1 cellular context compared by ENCODE assay signal in the genomic region with DNA sequence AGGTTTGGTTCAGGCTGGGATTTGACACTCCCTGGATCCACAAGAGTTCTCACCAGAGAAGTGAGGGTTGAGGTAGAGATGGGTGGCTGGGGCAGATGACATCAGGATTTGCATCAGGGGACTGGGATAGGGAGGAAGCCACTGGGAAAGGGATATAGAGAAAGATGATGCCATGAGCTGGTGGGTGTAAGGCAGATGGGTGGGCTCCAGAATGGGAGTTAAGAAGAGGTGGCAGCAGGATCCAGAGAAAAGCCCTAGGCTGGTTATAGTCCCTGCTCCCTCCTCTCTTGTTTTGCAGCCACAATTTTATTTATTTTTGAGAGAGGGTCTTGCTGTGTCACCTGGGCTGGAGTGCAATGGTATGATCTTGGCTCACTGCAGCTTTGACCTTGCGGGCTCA.
TF ChIP-seq lines count a peak whose summit lies in the region.

No MANE protein-coding gene starts in this region.

TF ChIP-seq in HEK293, 187 proteins besides CTCF, POLR2A, EP300 and RAD21 (continued from another document):
- TF ChIP-seq, protein P1, sequence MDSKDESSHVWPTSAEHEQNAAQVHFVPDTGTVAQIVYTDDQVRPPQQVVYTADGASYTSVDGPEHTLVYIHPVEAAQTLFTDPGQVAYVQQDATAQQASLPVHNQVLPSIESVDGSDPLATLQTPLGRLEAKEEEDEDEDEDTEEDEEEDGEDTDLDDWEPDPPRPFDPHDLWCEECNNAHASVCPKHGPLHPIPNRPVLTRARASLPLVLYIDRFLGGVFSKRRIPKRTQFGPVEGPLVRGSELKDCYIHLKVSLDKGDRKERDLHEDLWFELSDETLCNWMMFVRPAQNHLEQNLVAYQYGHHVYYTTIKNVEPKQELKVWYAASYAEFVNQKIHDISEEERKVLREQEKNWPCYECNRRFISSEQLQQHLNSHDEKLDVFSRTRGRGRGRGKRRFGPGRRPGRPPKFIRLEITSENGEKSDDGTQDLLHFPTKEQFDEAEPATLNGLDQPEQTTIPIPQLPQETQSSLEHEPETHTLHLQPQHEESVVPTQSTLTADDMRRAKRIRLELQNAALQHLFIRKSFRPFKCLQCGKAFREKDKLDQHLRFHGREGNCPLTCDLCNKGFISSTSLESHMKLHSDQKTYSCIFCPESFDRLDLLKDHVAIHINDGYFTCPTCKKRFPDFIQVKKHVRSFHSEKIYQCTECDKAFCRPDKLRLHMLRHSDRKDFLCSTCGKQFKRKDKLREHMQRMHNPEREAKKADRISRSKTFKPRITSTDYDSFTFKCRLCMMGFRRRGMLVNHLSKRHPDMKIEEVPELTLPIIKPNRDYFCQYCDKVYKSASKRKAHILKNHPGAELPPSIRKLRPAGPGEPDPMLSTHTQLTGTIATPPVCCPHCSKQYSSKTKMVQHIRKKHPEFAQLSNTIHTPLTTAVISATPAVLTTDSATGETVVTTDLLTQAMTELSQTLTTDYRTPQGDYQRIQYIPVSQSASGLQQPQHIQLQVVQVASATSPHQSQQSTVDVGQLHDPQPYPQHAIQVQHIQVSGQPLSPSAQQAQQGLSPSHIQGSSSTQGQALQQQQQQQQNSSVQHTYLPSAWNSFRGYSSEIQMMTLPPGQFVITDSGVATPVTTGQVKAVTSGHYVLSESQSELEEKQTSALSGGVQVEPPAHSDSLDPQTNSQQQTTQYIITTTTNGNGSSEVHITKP (tag by site-specific recombination; IDR thresholded peaks at IDR 0.05) = peak; percentile 88
- TF ChIP-seq EGR2 (tag by site-specific recombination; IDR thresholded peaks at IDR 0.05; ENCODE audit: low read depth) (peak; percentile 68), ZNF521 (tag by site-specific recombination; IDR thresholded peaks at IDR 0.05) (no peak), ZNF16 (tag by site-specific recombination; IDR thresholded peaks at IDR 0.05; ENCODE audit: low read depth) (no peak), ZNF366 (tag by site-specific recombination; conservative IDR thresholded peaks at IDR 0.05) (no peak), ZNF37A (tag by site-specific recombination; IDR thresholded peaks at IDR 0.05) (no peak), ZNF214 (tag by site-specific recombination; IDR thresholded peaks at IDR 0.05; ENCODE audit: borderline replicate concordance) (no peak)
- TF ChIP-seq, protein P2, sequence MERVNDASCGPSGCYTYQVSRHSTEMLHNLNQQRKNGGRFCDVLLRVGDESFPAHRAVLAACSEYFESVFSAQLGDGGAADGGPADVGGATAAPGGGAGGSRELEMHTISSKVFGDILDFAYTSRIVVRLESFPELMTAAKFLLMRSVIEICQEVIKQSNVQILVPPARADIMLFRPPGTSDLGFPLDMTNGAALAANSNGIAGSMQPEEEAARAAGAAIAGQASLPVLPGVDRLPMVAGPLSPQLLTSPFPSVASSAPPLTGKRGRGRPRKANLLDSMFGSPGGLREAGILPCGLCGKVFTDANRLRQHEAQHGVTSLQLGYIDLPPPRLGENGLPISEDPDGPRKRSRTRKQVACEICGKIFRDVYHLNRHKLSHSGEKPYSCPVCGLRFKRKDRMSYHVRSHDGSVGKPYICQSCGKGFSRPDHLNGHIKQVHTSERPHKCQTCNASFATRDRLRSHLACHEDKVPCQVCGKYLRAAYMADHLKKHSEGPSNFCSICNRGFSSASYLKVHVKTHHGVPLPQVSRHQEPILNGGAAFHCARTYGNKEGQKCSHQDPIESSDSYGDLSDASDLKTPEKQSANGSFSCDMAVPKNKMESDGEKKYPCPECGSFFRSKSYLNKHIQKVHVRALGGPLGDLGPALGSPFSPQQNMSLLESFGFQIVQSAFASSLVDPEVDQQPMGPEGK (tag by site-specific recombination; IDR thresholded peaks at IDR 0.05) = no peak
